2 cellular contexts compared by ENCODE assay signal in the genomic region with DNA sequence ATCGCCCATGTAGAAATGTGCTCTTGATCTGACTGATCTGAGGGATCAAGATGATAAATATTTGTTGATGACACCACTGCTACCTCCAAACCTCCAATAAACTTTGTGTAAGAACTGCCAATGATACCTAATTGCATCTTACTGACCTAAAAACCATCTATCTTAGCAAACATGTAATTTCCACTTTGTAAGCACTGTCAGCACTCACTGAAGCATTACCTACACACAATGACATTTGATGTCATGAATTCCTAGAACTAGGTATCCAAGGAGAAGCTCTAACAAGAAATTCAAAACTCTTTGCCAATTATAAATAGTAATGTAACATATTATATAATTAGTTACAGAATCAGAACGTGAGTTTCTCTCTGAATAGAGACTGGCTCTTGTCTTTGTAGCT.
TF ChIP-seq lines count a peak whose summit lies in the region.

No MANE protein-coding gene starts in this region.

TF ChIP-seq in H1, 55 proteins besides CTCF, POLR2A, EP300 and RAD21 (continued from another document):
- TF ChIP-seq RXRA (IDR thresholded peaks at IDR 0.05; ENCODE audit: insufficient read depth, low read depth, low read length): no peak

TF ChIP-seq in neural cell, 6 proteins besides CTCF, POLR2A, EP300 and RAD21 (continued from another document):
- TF ChIP-seq, protein P1, sequence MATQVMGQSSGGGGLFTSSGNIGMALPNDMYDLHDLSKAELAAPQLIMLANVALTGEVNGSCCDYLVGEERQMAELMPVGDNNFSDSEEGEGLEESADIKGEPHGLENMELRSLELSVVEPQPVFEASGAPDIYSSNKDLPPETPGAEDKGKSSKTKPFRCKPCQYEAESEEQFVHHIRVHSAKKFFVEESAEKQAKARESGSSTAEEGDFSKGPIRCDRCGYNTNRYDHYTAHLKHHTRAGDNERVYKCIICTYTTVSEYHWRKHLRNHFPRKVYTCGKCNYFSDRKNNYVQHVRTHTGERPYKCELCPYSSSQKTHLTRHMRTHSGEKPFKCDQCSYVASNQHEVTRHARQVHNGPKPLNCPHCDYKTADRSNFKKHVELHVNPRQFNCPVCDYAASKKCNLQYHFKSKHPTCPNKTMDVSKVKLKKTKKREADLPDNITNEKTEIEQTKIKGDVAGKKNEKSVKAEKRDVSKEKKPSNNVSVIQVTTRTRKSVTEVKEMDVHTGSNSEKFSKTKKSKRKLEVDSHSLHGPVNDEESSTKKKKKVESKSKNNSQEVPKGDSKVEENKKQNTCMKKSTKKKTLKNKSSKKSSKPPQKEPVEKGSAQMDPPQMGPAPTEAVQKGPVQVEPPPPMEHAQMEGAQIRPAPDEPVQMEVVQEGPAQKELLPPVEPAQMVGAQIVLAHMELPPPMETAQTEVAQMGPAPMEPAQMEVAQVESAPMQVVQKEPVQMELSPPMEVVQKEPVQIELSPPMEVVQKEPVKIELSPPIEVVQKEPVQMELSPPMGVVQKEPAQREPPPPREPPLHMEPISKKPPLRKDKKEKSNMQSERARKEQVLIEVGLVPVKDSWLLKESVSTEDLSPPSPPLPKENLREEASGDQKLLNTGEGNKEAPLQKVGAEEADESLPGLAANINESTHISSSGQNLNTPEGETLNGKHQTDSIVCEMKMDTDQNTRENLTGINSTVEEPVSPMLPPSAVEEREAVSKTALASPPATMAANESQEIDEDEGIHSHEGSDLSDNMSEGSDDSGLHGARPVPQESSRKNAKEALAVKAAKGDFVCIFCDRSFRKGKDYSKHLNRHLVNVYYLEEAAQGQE (IDR thresholded peaks at IDR 0.05; ENCODE audit: borderline replicate concordance): no peak
- no peak for TF ChIP-seq MXI1 (conservative IDR thresholded peaks at IDR 0.05; ENCODE audit: poor library complexity, severe bottlenecking)
TF ChIP-seq in neural cell: peak in this region for 1.
